Comparison of ENCODE assay signal across 8 cellular contexts in genomic region chr19:43575955-43576451, GRCh38. TPM values are rescaled to one million over a fixed set of nuclear protein-coding genes. Genes with fewer than 3 reads are reported as not detected.
DNase-seq lines count a peak whose midpoint lies in the region; ATAC-seq and TF ChIP-seq lines count a peak whose summit lies in the region.

No MANE protein-coding gene starts in this region.

- H3K4me1 ChIP-seq in SJSA1 (replicated peaks) (peaks cover 11% of the 10 kb centered on the region), psoas muscle (peaks cover 12% of the 10 kb centered on the region)

- WGBS in psoas muscle, 3 donors = 55 to 65% (median 65%) methylated on average over 28 of the region's 28 CpGs

- peaks cover 24% of the 10 kb centered on the region for H3K36me3 ChIP-seq in SJSA1
- H3K36me3 ChIP-seq in psoas muscle (ENCODE audit: insufficient read depth in 1 of 2, low read depth in 1 of 2) = peaks cover 0 to 26% of the 10 kb centered on the region in 2 donors

- H3K4me1 Mint-ChIP-seq in HFFc6 (ENCODE audit: low read depth) = peaks cover 20% of the 10 kb centered on the region

- H3K27ac Mint-ChIP-seq in HFFc6 = peak overlapping the region; percentile 96

- no peaks in the 10 kb centered on the region for H3K36me3 Mint-ChIP-seq in HFFc6 (ENCODE audit: low read depth)

- DNase-seq in HFFc6 (no peak), SJSA1 (ENCODE audit: low read depth in 1 of 2, low spot score in 2 of 2) (no peak), fibroblast of mammary gland (ENCODE audit: low read depth) (no peak), psoas muscle (no peak), A172 (ENCODE audit: low spot score) (no peak), SKM-1 treated with dmso at 0.1 percent for 144 hours (lab: John Stamatoyannopoulos, UW; ENCODE audit: unreplicated experiment) (no peak), NCI-H2029 treated with DMSO at 0.1 percent for 48 hours (lab: John Stamatoyannopoulos, UW) (no peak)

- ATAC-seq in psoas muscle = peak in 3 of 4 donors; percentile 2 to 16 (median 7)
- ATAC-seq in HG03457 (IDR thresholded peaks at IDR 0.05; ENCODE audit: unreplicated experiment) = no peak

- H3K27ac ChIP-seq in SJSA1 (peak overlapping the region; percentile 40), psoas muscle (peak overlapping the region; percentile 86)

- H3K9me3 ChIP-seq in SJSA1 (replicated peaks) (no peaks in the 10 kb centered on the region), psoas muscle (no peaks in the 10 kb centered on the region)

- intact Hi-C loops in psoas muscle (cut with DNase I) = loop anchor here in 1 of 2 donors (2.0 kb wide), 1 partner anchor 19 kb away; no protein-coding TSS in a partner anchor

- H3K9me3 Mint-ChIP-seq in HFFc6 = no peaks in the 10 kb centered on the region

- H3K27me3 ChIP-seq in SJSA1 (replicated peaks) = no peaks in the 10 kb centered on the region
- H3K27me3 ChIP-seq in psoas muscle (ENCODE audit: insufficient read depth in 3 of 3, low read length in 2 of 3) = no peaks in the 10 kb centered on the region

- peak overlapping the region; percentile 100 for H3K4me3 Mint-ChIP-seq in HFFc6

- TF ChIP-seq CTCF in HFFc6 (IDR thresholded peaks at IDR 0.05) = no peak
- no peak for TF ChIP-seq CTCF in fibroblast of mammary gland (conservative IDR thresholded peaks at IDR 0.05; ENCODE audit: control insufficient read depth, insufficient read depth, low read depth, low read length)
- no peak for TF ChIP-seq CTCF in psoas muscle (IDR thresholded peaks at IDR 0.05)

- peaks cover 7% of the 10 kb centered on the region for H3K27me3 Mint-ChIP-seq in HFFc6 (ENCODE audit: insufficient read depth)

- H3K4me3 ChIP-seq in SJSA1 (peak overlapping the region; percentile 61), fibroblast of mammary gland (ENCODE audit: control insufficient read depth, low read depth, low read length) (peak overlapping the region; percentile 46), psoas muscle (peak overlapping the region; percentile 97)

RNA-seq across cellular contexts. Expression of gene PINLYP, which starts 0.4 kb away (rescaled TPM):
- under 1 TPM in 2 of 6 experiments, not detected in 4; 0.23 to 0.61 TPM for total RNA-seq in HFFc6 (2021; fragmentation: NEBNext Ultra II Directional; extraction: Animal tissue kit (Norgen Biotek cat#: 25700))
- 1.3 TPM in 1 of 2 replicates, not detected in the other for total RNA-seq in SJSA1 (2014; rRNA removed; shearing (Covaris generic))
- total RNA-seq in psoas muscle = 1 to 10 TPM in 1 of 4 donors, under 1 TPM in 2, not detected in 1; 0.66 to 1.1 (median 0.86) TPM
- 1 to 10 TPM in 1 of 3 donors, under 1 TPM in 2; 0.66 to 1.3 (median 0.90) TPM for polyA plus RNA-seq in psoas muscle
- 0.38 TPM in 1 of 2 replicates, not detected in the other for total RNA-seq in A172 (2014; rRNA removed; shearing (Covaris generic))

RNA-seq across cellular contexts. Expression of gene XRCC1, which starts 0.7 kb away (rescaled TPM):
- total RNA-seq in HFFc6 (2021; fragmentation: NEBNext Ultra II Directional; extraction: Animal tissue kit (Norgen Biotek cat#: 25700)) = 10 to 100 TPM; 16.2 to 29.8 (median 27.1) TPM
- total RNA-seq in SJSA1 (2014; rRNA removed; shearing (Covaris generic)) = 48.6 and 59.8 TPM in 2 replicates
- total RNA-seq in psoas muscle = 10 to 100 TPM; 12.7 to 22.1 (median 14.8) TPM
- 10 to 100 TPM; 13.5 to 21.6 (median 14.1) TPM for polyA plus RNA-seq in psoas muscle
- total RNA-seq in A172 (2014; rRNA removed; shearing (Covaris generic)) = 53.9 and 57.1 TPM in 2 replicates

RNA-seq across cellular contexts. Expression of gene IRGQ, which starts 19.9 kb away (rescaled TPM):
- 10 to 100 TPM; 19.5 to 24.7 (median 21.2) TPM for total RNA-seq in HFFc6 (2021; fragmentation: NEBNext Ultra II Directional; extraction: Animal tissue kit (Norgen Biotek cat#: 25700))
- 35.1 and 36.2 TPM in 2 replicates for total RNA-seq in SJSA1 (2014; rRNA removed; shearing (Covaris generic))
- total RNA-seq in psoas muscle = 10 to 100 TPM; 16.3 to 26.9 (median 22.4) TPM
- 10 to 100 TPM in 2 of 3 donors, 1 to 10 TPM in 1; 5.5 to 23.3 (median 11.9) TPM for polyA plus RNA-seq in psoas muscle
- total RNA-seq in A172 (2014; rRNA removed; shearing (Covaris generic)) = 22.0 and 37.2 TPM in 2 replicates

RNA-seq across cellular contexts. Expression of gene ZNF576, which starts 20.4 kb away (rescaled TPM):
- 10 to 100 TPM; 18.1 to 20.8 (median 20.0) TPM for total RNA-seq in HFFc6 (2021; fragmentation: NEBNext Ultra II Directional; extraction: Animal tissue kit (Norgen Biotek cat#: 25700))
- total RNA-seq in SJSA1 (2014; rRNA removed; shearing (Covaris generic)) = 8.8 and 12.6 TPM in 2 replicates
- total RNA-seq in psoas muscle = 10 to 100 TPM; 10.3 to 16.2 (median 15.9) TPM
- 10 to 100 TPM; 14.6 to 22.7 (median 22.4) TPM for polyA plus RNA-seq in psoas muscle
- total RNA-seq in A172 (2014; rRNA removed; shearing (Covaris generic)) = 15.8 and 22.5 TPM in 2 replicates

RNA-seq across cellular contexts. Expression of gene SRRM5, which starts 35.9 kb away (rescaled TPM):
- total RNA-seq in HFFc6 (2021; fragmentation: NEBNext Ultra II Directional; extraction: Animal tissue kit (Norgen Biotek cat#: 25700)) = under 1 TPM in 5 of 6 experiments, not detected in 1; 0.11 to 0.31 (median 0.21) TPM
- total RNA-seq in SJSA1 (2014; rRNA removed; shearing (Covaris generic)) = not detected in 2 replicates
- total RNA-seq in psoas muscle = under 1 TPM in 3 of 4 donors, not detected in 1; 0.12 to 0.34 (median 0.19) TPM
- polyA plus RNA-seq in psoas muscle = 1 to 10 TPM in 1 of 3 donors, under 1 TPM in 2; 0.10 to 1.1 (median 0.52) TPM
- total RNA-seq in A172 (2014; rRNA removed; shearing (Covaris generic)) = not detected in 2 replicates

Comparison
In these comparisons a context has a peak if more than half of its experiments do, and no peak if none do; other contexts are left out.
1. H3K4me3 ChIP-seq: peak in every context shown above with its lines; median percentile 97 in psoas muscle; 61 in SJSA1; 46 in fibroblast of mammary gland.